Comparison of ENCODE assay signal across 14 cellular contexts in genomic region chr20:44660506-44660905, GRCh38.
"Had no signal": no experiment of that assay in that cellular context is flagged by ENCODE, and none has a peak within 500 bp of the region (broad histone marks: within the 10 kb centered on the region; RNA-seq: fewer than 3 reads in every experiment).

No MANE protein-coding gene starts in this region.

- H3K36me3 Mint-ChIP-seq: activated naive CD8-positive, alpha-beta T cell had no signal

- H3K4me2 ChIP-seq: neural progenitor cell had no signal

- H3K27me3 Mint-ChIP-seq: activated naive CD8-positive, alpha-beta T cell; stimulated activated naive CD8-positive, alpha-beta T cell treated with anti-CD3 and anti-CD28 coated beads, Interleukin-15, amount 100 ng/mL, for 72 hours had no signal

- H3K27ac Mint-ChIP-seq: activated naive CD8-positive, alpha-beta T cell; neural progenitor cell; stimulated activated naive CD8-positive, alpha-beta T cell treated with anti-CD3 and anti-CD28 coated beads, Interleukin-15, amount 100 ng/mL, for 72 hours had no signal

- H3K27ac ChIP-seq: gastrocnemius medialis, left ventricle myocardium inferior, neural progenitor cell, ovary, thoracic aorta, uterus had no signal

- H3K9me3 ChIP-seq: gastrocnemius medialis, ovary, thoracic aorta, uterus had no signal

- H2AFZ ChIP-seq: neural progenitor cell had no signal

- H3K9me3 Mint-ChIP-seq: neural progenitor cell; stimulated activated naive CD8-positive, alpha-beta T cell treated with anti-CD3 and anti-CD28 coated beads, Interleukin-15, amount 100 ng/mL, for 72 hours had no signal

- H3K27me3 ChIP-seq: neural progenitor cell, ovary, uterus had no signal

- H3K4me1 ChIP-seq: gastrocnemius medialis, left ventricle myocardium inferior, uterus had no signal

- H3K4me3 ChIP-seq: gastrocnemius medialis, left ventricle myocardium inferior, neural progenitor cell, ovary, thoracic aorta, uterus had no signal

- DNase-seq: activated effector memory CD4-positive, alpha-beta T cell treated with anti-CD3 and anti-CD28 coated beads, Interleukin-2, amount 50 U/mL, for 16 hours; anterior cingulate cortex; gastrocnemius medialis; kidney; left ventricle myocardium inferior; ovary; stimulated activated CD4-positive, alpha-beta T cell treated with anti-CD3 and anti-CD28 coated beads, Interleukin-2, amount 100 ng/mL, for 48 hours; stimulated activated naive CD8-positive, alpha-beta T cell treated with anti-CD3 and anti-CD28 coated beads, Interleukin-15, amount 100 ng/mL, for 72 hours; T-helper 9 cell; uterus had no signal

- H3K4me3 Mint-ChIP-seq: activated naive CD8-positive, alpha-beta T cell; neural progenitor cell; stimulated activated naive CD8-positive, alpha-beta T cell treated with anti-CD3 and anti-CD28 coated beads, Interleukin-15, amount 100 ng/mL, for 72 hours had no signal

- H3K9ac ChIP-seq: neural progenitor cell had no signal

- FAIRE-seq: endometrium, kidney had no signal

- H3K36me3 ChIP-seq: gastrocnemius medialis, left ventricle myocardium inferior, neural progenitor cell, ovary, thoracic aorta, uterus had no signal

- ATAC-seq: gastrocnemius medialis; stimulated activated naive CD8-positive, alpha-beta T cell treated with anti-CD3 and anti-CD28 coated beads, Interleukin-15, amount 100 ng/mL, for 72 hours had no signal
